ENCODE assay signal across 9 cellular contexts in the genomic region with DNA sequence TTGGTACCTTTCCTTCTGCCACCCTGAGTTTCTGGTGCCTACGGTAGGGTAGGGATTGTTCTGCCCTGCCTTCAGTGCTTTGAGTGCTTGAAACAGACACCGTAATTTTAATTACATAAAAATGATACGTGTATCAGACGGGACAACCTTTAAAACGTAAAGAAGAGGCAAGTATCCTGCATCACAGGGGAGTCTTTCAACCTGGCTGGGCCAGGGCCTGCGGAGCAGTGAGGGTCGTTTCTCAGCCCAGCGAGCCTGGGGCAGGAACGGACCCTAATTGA. TPM values are rescaled to one million over a fixed set of nuclear protein-coding genes. Genes with fewer than 3 reads are reported as not detected.
DNase-seq lines count a peak whose midpoint lies in the region; ATAC-seq and TF ChIP-seq lines count a peak whose summit lies in the region.
"Had no signal": no experiment of that assay in that cellular context is flagged by ENCODE, and none has a peak within 500 bp of the region (broad histone marks: within the 10 kb centered on the region; RNA-seq: fewer than 3 reads in every experiment).

No MANE protein-coding gene starts in this region.

- H3K4me1 ChIP-seq in heart left ventricle (peaks cover 4 to 80% (median 59%) of the 10 kb centered on the region in 12 donors), duodenal mucosa (ENCODE audit: control insufficient read depth in 1 of 2, insufficient read depth in 2 of 2, low read length in 2 of 2) (peaks cover 33 to 40% of the 10 kb centered on the region in 2 donors), urinary bladder (ENCODE audit: insufficient read depth) (no peaks in the 10 kb centered on the region)

- H3K27ac Mint-ChIP-seq in natural killer cell, result no peak overlapping the region

- TF ChIP-seq POLR2A in heart left ventricle (IDR thresholded peaks at IDR 0.05), result no peak

- TF ChIP-seq CTCF in heart left ventricle (IDR thresholded peaks at IDR 0.05) (no peak), natural killer cell (IDR thresholded peaks at IDR 0.05) (no peak)

- no peaks in the 10 kb centered on the region for H3K36me3 ChIP-seq in heart left ventricle
- H3K36me3 ChIP-seq in duodenal mucosa (ENCODE audit: control insufficient read depth in 1 of 2, insufficient read depth in 2 of 2, low read length in 2 of 2), result no peaks in the 10 kb centered on the region
- no peaks in the 10 kb centered on the region for H3K36me3 ChIP-seq in urinary bladder (ENCODE audit: insufficient read depth)

- no peaks in the 10 kb centered on the region for H3K36me3 Mint-ChIP-seq in natural killer cell

- intact Hi-C loops in heart left ventricle (cut with DNase I), result no loop called here
- intact Hi-C loops in Right ventricle myocardium inferior (cut with DNase I), result loop anchor here (5.0 kb wide), 2 partner anchors 39 to 51 kb away; no protein-coding TSS in a partner anchor
- intact Hi-C loops in natural killer cell (cut with micrococcal nuclease), result no loop called here

- H3K27me3 ChIP-seq in heart left ventricle (peaks cover 0 to 25% (median 0%) of the 10 kb centered on the region in 9 donors), duodenal mucosa (ENCODE audit: control insufficient read depth in 1 of 2, insufficient read depth in 2 of 2, low read length in 2 of 2) (no peaks in the 10 kb centered on the region)

- H3K27ac ChIP-seq in heart left ventricle, result peak overlapping the region; percentile 73 to 97 (median 88)
- H3K27ac ChIP-seq in duodenal mucosa (ENCODE audit: low read depth, low read length), result peak overlapping the region; percentile 69
- H3K27ac ChIP-seq in urinary bladder (ENCODE audit: low read depth), result no peak overlapping the region

- WGBS in heart left ventricle, 4 donors, result 17 to 33% (median 20%) methylated on average over 8 to 9 of the region's 9 CpGs
- WGBS in urinary bladder, result 27% methylated on average over 9 of the region's 9 CpGs

- ATAC-seq in heart left ventricle (no peak), Right ventricle myocardium inferior (no peak), natural killer cell (no peak), GM18517 (IDR thresholded peaks at IDR 0.05; ENCODE audit: unreplicated experiment) (no peak)

- DNase-seq in heart left ventricle (no peak), Right ventricle myocardium inferior (ENCODE audit: missing footprints) (no peak), natural killer cell (no peak), NCI-H1694 (lab: John Stamatoyannopoulos, UW) (no peak), HuH-7.5 (ENCODE audit: low spot score) (no peak)
- DNase-seq: activated CD8-positive, alpha-beta memory T cell treated with anti-CD3 and anti-CD28 coated beads, Interleukin-2, amount 50 U/mL, for 48 hours had no signal

- H3K27me3 Mint-ChIP-seq in natural killer cell (ENCODE audit: low read depth in 2 of 2), result peaks cover 51 to 53% of the 10 kb centered on the region in 2 donors

- H3K9ac ChIP-seq in duodenal mucosa (ENCODE audit: low read depth in 1 of 2, low read length in 2 of 2), result peak overlapping the region; percentile 43 to 54

- H3K4me3 ChIP-seq in heart left ventricle, result peak overlapping the region; percentile 43 to 92 (median 74)
- peak overlapping the region; percentile 65 to 72 for H3K4me3 ChIP-seq in duodenal mucosa (ENCODE audit: low read depth in 1 of 2, low read length in 2 of 2)
- peak overlapping the region; percentile 59 for H3K4me3 ChIP-seq in urinary bladder (ENCODE audit: low read depth, low read length)

- H3K9me3 ChIP-seq in heart left ventricle (no peaks in the 10 kb centered on the region), duodenal mucosa (ENCODE audit: control insufficient read depth in 1 of 2, low read length in 2 of 2) (no peaks in the 10 kb centered on the region)

- H3K4me3 Mint-ChIP-seq in natural killer cell, result peak overlapping the region; percentile 69

- peaks cover 5 to 17% of the 10 kb centered on the region in 2 donors for H3K4me1 Mint-ChIP-seq in natural killer cell

- H3K9me3 Mint-ChIP-seq in natural killer cell, result no peaks in the 10 kb centered on the region

RNA-seq across cellular contexts. Expression of gene DAB2IP, which starts 0.5 kb away (rescaled TPM):
- total RNA-seq in heart left ventricle (100 to 1,000 TPM in 1 of 9 donors, 10 to 100 TPM in 8; 45.0 to 103 (median 54.2) TPM), Right ventricle myocardium inferior (53.0 TPM), natural killer cell (1 to 10 TPM in 1 of 3 donors, under 1 TPM in 1, not detected in 1; 0.19 to 2.5 TPM), urinary bladder (16.8 TPM)
- polyA plus RNA-seq in heart left ventricle (10 to 100 TPM; 30.9 to 40.4 TPM), urinary bladder (42.3 TPM)
